ENCODE assay signal across 1 cellular context in genomic region chr18:26468931-26469340, GRCh38.
TF ChIP-seq lines count a peak whose summit lies in the region.

No MANE protein-coding gene starts in this region.

TF ChIP-seq in GM12878, 131 proteins besides CTCF, POLR2A, EP300 and RAD21 (continued from another document):
- TF ChIP-seq, protein P1, sequence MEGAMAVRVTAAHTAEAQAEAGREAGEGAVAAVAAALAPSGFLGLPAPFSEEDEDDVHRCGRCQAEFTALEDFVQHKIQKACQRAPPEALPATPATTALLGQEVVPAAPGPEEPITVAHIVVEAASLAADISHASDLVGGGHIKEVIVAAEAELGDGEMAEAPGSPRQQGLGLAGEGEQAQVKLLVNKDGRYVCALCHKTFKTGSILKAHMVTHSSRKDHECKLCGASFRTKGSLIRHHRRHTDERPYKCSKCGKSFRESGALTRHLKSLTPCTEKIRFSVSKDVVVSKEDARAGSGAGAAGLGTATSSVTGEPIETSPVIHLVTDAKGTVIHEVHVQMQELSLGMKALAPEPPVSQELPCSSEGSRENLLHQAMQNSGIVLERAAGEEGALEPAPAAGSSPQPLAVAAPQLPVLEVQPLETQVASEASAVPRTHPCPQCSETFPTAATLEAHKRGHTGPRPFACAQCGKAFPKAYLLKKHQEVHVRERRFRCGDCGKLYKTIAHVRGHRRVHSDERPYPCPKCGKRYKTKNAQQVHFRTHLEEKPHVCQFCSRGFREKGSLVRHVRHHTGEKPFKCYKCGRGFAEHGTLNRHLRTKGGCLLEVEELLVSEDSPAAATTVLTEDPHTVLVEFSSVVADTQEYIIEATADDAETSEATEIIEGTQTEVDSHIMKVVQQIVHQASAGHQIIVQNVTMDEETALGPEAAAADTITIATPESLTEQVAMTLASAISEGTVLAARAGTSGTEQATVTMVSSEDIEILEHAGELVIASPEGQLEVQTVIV (IDR thresholded peaks at IDR 0.05; ENCODE audit: borderline replicate concordance, partially characterized antibody), result no peak
- TF ChIP-seq ZNF592 (IDR thresholded peaks at IDR 0.05) (no peak), RBBP5 (conservative IDR thresholded peaks at IDR 0.05) (no peak), BHLHE40 (IDR thresholded peaks at IDR 0.05; ENCODE audit: borderline replicate concordance in 1 of 2, low read depth in 2 of 2, low read length in 1 of 2) (no peak), BMI1 (IDR thresholded peaks at IDR 0.05; ENCODE audit: borderline replicate concordance) (no peak), NR2C1 (IDR thresholded peaks at IDR 0.05) (no peak), CEBPB (IDR thresholded peaks at IDR 0.05; ENCODE audit: borderline replicate concordance in 1 of 2, low read depth in 2 of 2, low read length in 2 of 2) (no peak)
- TF ChIP-seq, protein P2, sequence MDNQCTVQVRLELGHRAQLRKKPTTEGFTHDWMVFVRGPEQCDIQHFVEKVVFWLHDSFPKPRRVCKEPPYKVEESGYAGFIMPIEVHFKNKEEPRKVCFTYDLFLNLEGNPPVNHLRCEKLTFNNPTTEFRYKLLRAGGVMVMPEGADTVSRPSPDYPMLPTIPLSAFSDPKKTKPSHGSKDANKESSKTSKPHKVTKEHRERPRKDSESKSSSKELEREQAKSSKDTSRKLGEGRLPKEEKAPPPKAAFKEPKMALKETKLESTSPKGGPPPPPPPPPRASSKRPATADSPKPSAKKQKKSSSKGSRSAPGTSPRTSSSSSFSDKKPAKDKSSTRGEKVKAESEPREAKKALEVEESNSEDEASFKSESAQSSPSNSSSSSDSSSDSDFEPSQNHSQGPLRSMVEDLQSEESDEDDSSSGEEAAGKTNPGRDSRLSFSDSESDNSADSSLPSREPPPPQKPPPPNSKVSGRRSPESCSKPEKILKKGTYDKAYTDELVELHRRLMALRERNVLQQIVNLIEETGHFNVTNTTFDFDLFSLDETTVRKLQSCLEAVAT (IDR thresholded peaks at IDR 0.05), result no peak
- TF ChIP-seq, protein P3, sequence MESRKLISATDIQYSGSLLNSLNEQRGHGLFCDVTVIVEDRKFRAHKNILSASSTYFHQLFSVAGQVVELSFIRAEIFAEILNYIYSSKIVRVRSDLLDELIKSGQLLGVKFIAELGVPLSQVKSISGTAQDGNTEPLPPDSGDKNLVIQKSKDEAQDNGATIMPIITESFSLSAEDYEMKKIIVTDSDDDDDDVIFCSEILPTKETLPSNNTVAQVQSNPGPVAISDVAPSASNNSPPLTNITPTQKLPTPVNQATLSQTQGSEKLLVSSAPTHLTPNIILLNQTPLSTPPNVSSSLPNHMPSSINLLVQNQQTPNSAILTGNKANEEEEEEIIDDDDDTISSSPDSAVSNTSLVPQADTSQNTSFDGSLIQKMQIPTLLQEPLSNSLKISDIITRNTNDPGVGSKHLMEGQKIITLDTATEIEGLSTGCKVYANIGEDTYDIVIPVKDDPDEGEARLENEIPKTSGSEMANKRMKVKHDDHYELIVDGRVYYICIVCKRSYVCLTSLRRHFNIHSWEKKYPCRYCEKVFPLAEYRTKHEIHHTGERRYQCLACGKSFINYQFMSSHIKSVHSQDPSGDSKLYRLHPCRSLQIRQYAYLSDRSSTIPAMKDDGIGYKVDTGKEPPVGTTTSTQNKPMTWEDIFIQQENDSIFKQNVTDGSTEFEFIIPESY (IDR thresholded peaks at IDR 0.05), result no peak
- TF ChIP-seq, protein P4, sequence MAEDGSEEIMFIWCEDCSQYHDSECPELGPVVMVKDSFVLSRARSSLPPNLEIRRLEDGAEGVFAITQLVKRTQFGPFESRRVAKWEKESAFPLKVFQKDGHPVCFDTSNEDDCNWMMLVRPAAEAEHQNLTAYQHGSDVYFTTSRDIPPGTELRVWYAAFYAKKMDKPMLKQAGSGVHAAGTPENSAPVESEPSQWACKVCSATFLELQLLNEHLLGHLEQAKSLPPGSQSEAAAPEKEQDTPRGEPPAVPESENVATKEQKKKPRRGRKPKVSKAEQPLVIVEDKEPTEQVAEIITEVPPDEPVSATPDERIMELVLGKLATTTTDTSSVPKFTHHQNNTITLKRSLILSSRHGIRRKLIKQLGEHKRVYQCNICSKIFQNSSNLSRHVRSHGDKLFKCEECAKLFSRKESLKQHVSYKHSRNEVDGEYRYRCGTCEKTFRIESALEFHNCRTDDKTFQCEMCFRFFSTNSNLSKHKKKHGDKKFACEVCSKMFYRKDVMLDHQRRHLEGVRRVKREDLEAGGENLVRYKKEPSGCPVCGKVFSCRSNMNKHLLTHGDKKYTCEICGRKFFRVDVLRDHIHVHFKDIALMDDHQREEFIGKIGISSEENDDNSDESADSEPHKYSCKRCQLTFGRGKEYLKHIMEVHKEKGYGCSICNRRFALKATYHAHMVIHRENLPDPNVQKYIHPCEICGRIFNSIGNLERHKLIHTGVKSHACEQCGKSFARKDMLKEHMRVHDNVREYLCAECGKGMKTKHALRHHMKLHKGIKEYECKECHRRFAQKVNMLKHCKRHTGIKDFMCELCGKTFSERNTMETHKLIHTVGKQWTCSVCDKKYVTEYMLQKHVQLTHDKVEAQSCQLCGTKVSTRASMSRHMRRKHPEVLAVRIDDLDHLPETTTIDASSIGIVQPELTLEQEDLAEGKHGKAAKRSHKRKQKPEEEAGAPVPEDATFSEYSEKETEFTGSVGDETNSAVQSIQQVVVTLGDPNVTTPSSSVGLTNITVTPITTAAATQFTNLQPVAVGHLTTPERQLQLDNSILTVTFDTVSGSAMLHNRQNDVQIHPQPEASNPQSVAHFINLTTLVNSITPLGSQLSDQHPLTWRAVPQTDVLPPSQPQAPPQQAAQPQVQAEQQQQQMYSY (CRISPR knock-in tag; IDR thresholded peaks at IDR 0.05), result no peak
